18 cellular contexts compared by ENCODE assay signal in genomic region chr2:108354171-108354570, GRCh38. TPM values are rescaled to one million over a fixed set of nuclear protein-coding genes. Genes with fewer than 3 reads are reported as not detected.
"Had no signal": no experiment of that assay in that cellular context is flagged by ENCODE, and none has a peak within 500 bp of the region (broad histone marks: within the 10 kb centered on the region; RNA-seq: fewer than 3 reads in every experiment).

No MANE protein-coding gene starts in this region.

- H3K4me1 ChIP-seq: body of pancreas, gastrocnemius medialis, pancreas, right lobe of liver, stomach, testis had no signal

- H3K4me3 ChIP-seq: body of pancreas, gastrocnemius medialis, pancreas, right lobe of liver, smooth muscle cell, stomach, testis had no signal

- DNase-seq: activated CD4-positive, alpha-beta memory T cell treated with anti-CD3 and anti-CD28 coated beads for 36 hours; activated CD4-positive, alpha-beta T cell treated with anti-CD3 and anti-CD28 coated beads for 36 hours; activated T-cell treated with anti-CD3 and anti-CD28 coated beads for 4 hours; amygdala; body of pancreas; effector memory CD8-positive, alpha-beta T cell; gastrocnemius medialis; head of caudate nucleus; immature natural killer cell; naive thymus-derived CD8-positive, alpha-beta T cell; pancreas; right lobe of liver; stimulated activated CD4-positive, alpha-beta T cell treated with anti-CD3 and anti-CD28 coated beads, Interleukin-4, amount 100 ng/mL, for 24 hours; stomach; T-helper 17 cell; testis had no signal

- FAIRE-seq: pancreas had no signal

- H3K4me2 ChIP-seq: smooth muscle cell had no signal

- H3K27ac ChIP-seq: body of pancreas, gastrocnemius medialis, pancreas, right lobe of liver, stomach, testis had no signal

- H3K9me3 ChIP-seq: body of pancreas, gastrocnemius medialis, pancreas, right lobe of liver, stomach, testis had no signal

- H3K27me3 ChIP-seq: body of pancreas, gastrocnemius medialis, pancreas, right lobe of liver, stomach, testis had no signal

- ATAC-seq: activated CD4-positive, alpha-beta T cell treated with anti-CD3 and anti-CD28 coated beads for 36 hours; body of pancreas; effector memory CD8-positive, alpha-beta T cell; gastrocnemius medialis; naive thymus-derived CD8-positive, alpha-beta T cell; pancreas; right lobe of liver; stimulated activated effector memory CD8-positive, alpha-beta T cell treated with anti-CD3 and anti-CD28 coated beads, Interleukin-12 subunit alpha, Interleukin-12 subunit beta, amount 100 ng/mL, for 72 hours; T-helper 17 cell had no signal

- H3K36me3 ChIP-seq: gastrocnemius medialis, pancreas, right lobe of liver, stomach had no signal

RNA-seq across cellular contexts. Expression of gene SULT1C4, which starts 23.6 kb away (rescaled TPM):
- total RNA-seq: activated CD4-positive, alpha-beta memory T cell treated with anti-CD3 and anti-CD28 coated beads for 36 hours; activated CD4-positive, alpha-beta T cell treated with anti-CD3 and anti-CD28 coated beads for 36 hours; naive thymus-derived CD8-positive, alpha-beta T cell had no signal
- polyA plus RNA-seq: immature natural killer cell; naive thymus-derived CD8-positive, alpha-beta T cell had no signal
